22 cellular contexts compared by ENCODE assay signal in genomic region chr15:87902772-87903388, GRCh38.
DNase-seq lines count a peak whose midpoint lies in the region; ATAC-seq, FAIRE-seq and TF ChIP-seq lines count a peak whose summit lies in the region.
"Had no signal": no experiment of that assay in that cellular context is flagged by ENCODE, and none has a peak within 500 bp of the region (broad histone marks: within the 10 kb centered on the region; RNA-seq: fewer than 3 reads in every experiment).

No MANE protein-coding gene starts in this region.

- intact Hi-C loops in right cardiac atrium (cut with DNase I) (no loop called here), Right ventricle myocardium inferior (cut with DNase I) (no loop called here), K562 (cut with micrococcal nuclease) (no loop called here), aorta (cut with DNase I) (loop anchor here (5.0 to 10.0 kb wide), 3 partner anchors 79 to 352 kb away; partner anchors contain the start of gene NTRK3 (in 1 of the 2))
- intact Hi-C loops in naive thymus-derived CD4-positive, alpha-beta T cell (cut with micrococcal nuclease), result no loop called here

- no peaks in the 10 kb centered on the region for H3K4me1 Mint-ChIP-seq in naive thymus-derived CD4-positive, alpha-beta T cell
- H3K4me1 Mint-ChIP-seq: T-helper 17 cell had no signal

- no peak overlapping the region for H3K27ac ChIP-seq in right cardiac atrium (ENCODE audit: low read length)
- H3K27ac ChIP-seq in K562 (ENCODE audit: extremely low read depth, low read depth, low read length), result no peak overlapping the region
- no peak overlapping the region for H3K27ac ChIP-seq in naive thymus-derived CD4-positive, alpha-beta T cell (ENCODE audit: low read depth, low read length)
- peak overlapping the region; percentile 22 to 73 for H3K27ac ChIP-seq in aorta (ENCODE audit: low read depth in 1 of 2, low read length in 2 of 2)

- no peaks in the 10 kb centered on the region for H3K9me3 ChIP-seq in right cardiac atrium (ENCODE audit: control insufficient read depth, low read length)
- no peaks in the 10 kb centered on the region for H3K9me3 ChIP-seq in K562 (replicated peaks; ENCODE audit: control insufficient read depth, insufficient read depth, low read depth, low read length)
- H3K9me3 ChIP-seq in naive thymus-derived CD4-positive, alpha-beta T cell (ENCODE audit: control insufficient read depth in 2 of 3, low read length in 3 of 3), result no peaks in the 10 kb centered on the region
- H3K9me3 ChIP-seq in aorta (ENCODE audit: control insufficient read depth, low read length), result no peaks in the 10 kb centered on the region
- H3K9me3 ChIP-seq: BLaER1 treated with 17β-estradiol and CSF1 and Interleukin-3, amounts not matched to agents 10 nM and 100 nM; heart left ventricle; mucosa of descending colon; uterus had no signal

- no peaks in the 10 kb centered on the region for H3K9me1 ChIP-seq in K562 (ENCODE audit: control insufficient read depth, insufficient read depth, low read length)

- H2AFZ ChIP-seq in K562 (ENCODE audit: low read depth, low read length), result no peak overlapping the region

- H3K9ac ChIP-seq in K562 (ENCODE audit: insufficient read depth in 1 of 2, low read depth in 2 of 2, low read length in 2 of 2), result no peak overlapping the region
- H3K9ac ChIP-seq: BLaER1 treated with 17β-estradiol and CSF1 and Interleukin-3, amounts not matched to agents 10 nM and 100 nM had no signal

- H3K4me3 ChIP-seq in right cardiac atrium (ENCODE audit: low read length) (no peak overlapping the region), K562 (no peak overlapping the region), aorta (ENCODE audit: low read length in 2 of 2) (no peak overlapping the region)
- H3K4me3 ChIP-seq in naive thymus-derived CD4-positive, alpha-beta T cell (ENCODE audit: low read length), result no peak overlapping the region
- H3K4me3 ChIP-seq: BLaER1 treated with 17β-estradiol and CSF1 and Interleukin-3, amounts not matched to agents 10 nM and 100 nM; heart left ventricle; mucosa of descending colon; uterus had no signal

- in situ Hi-C loops in K562 (cut with MboI), result no loop called here

- H3K4me3 Mint-ChIP-seq in naive thymus-derived CD4-positive, alpha-beta T cell, result no peak overlapping the region
- H3K4me3 Mint-ChIP-seq: T-helper 17 cell had no signal

- ATAC-seq in right cardiac atrium (peak; percentile 36 to 42), Right ventricle myocardium inferior (no peak), K562 (no peak), aorta (ENCODE audit: low FRiP score) (peak; percentile 87), HG03196 (IDR thresholded peaks at IDR 0.05; ENCODE audit: unreplicated experiment) (no peak)
- peak; percentile 58 for ATAC-seq in naive thymus-derived CD4-positive, alpha-beta T cell
- ATAC-seq: mucosa of descending colon, T-helper 17 cell had no signal

- peaks cover 0 to 6% (median 0%) of the 10 kb centered on the region in 5 donors for H3K27me3 Mint-ChIP-seq in naive thymus-derived CD4-positive, alpha-beta T cell

- no peak overlapping the region for H3K4me2 ChIP-seq in K562 (ENCODE audit: insufficient read depth, low read length)

- no peaks in the 10 kb centered on the region for H3K4me1 ChIP-seq in right cardiac atrium (ENCODE audit: control insufficient read depth, insufficient read depth, low read length)
- no peaks in the 10 kb centered on the region for H3K4me1 ChIP-seq in K562 (replicated peaks in 1 of 2; ENCODE audit: control insufficient read depth in 2 of 2, insufficient read depth in 2 of 2, low read length in 2 of 2)
- H3K4me1 ChIP-seq in naive thymus-derived CD4-positive, alpha-beta T cell (ENCODE audit: control insufficient read depth in 2 of 2, insufficient read depth in 2 of 2, low read length in 2 of 2), result no peaks in the 10 kb centered on the region
- no peaks in the 10 kb centered on the region for H3K4me1 ChIP-seq in aorta (ENCODE audit: control insufficient read depth in 1 of 2, insufficient read depth in 2 of 2, low read length in 2 of 2)
- H3K4me1 ChIP-seq: heart left ventricle, uterus had no signal

- no TSS peak for BruUV-seq in K562 (replicated peaks; lab: Mats Ljungman, UMichigan)

- H3K27me3 ChIP-seq in right cardiac atrium (ENCODE audit: control insufficient read depth, insufficient read depth) (no peaks in the 10 kb centered on the region), K562 (ENCODE audit: control insufficient read depth in 2 of 2, insufficient read depth in 2 of 2, low read length in 2 of 2) (no peaks in the 10 kb centered on the region), aorta (ENCODE audit: control insufficient read depth in 1 of 2, insufficient read depth in 2 of 2, low read length in 1 of 2) (no peaks in the 10 kb centered on the region)
- H3K27me3 ChIP-seq in naive thymus-derived CD4-positive, alpha-beta T cell (ENCODE audit: control insufficient read depth in 2 of 2, insufficient read depth in 2 of 2, low read length in 2 of 2), result no peaks in the 10 kb centered on the region
- H3K27me3 ChIP-seq: BLaER1 treated with 17β-estradiol and CSF1 and Interleukin-3, amounts not matched to agents 10 nM and 100 nM; heart left ventricle; uterus had no signal

- TF ChIP-seq RAD21 in K562 (CRISPR knock-in tag; conservative IDR thresholded peaks at IDR 0.05 in 1 of 2, IDR thresholded peaks at IDR 0.05 in 1 of 2), result no peak

- POLR2A ChIA-PET in K562 (lab: Yijun Ruan, JAX), result interaction anchor here (0.7 kb wide), 1 partner anchor 33 kb away, joined by 3 read pairs; no protein-coding TSS in a partner anchor
- POLR2A ChIA-PET in naive thymus-derived CD4-positive, alpha-beta T cell (lab: Charles Lee), result no interaction called here

- H3K79me2 ChIP-seq in K562 (ENCODE audit: control insufficient read depth, insufficient read depth, low read length), result no peaks in the 10 kb centered on the region

- no peaks in the 10 kb centered on the region for H4K20me1 ChIP-seq in K562 (replicated peaks; ENCODE audit: control insufficient read depth, insufficient read depth, low read length)
- H4K20me1 ChIP-seq: BLaER1 treated with 17β-estradiol and CSF1 and Interleukin-3, amounts not matched to agents 10 nM and 100 nM had no signal

- DNase-seq in right cardiac atrium, result no peak
- no peak for DNase-seq in Right ventricle myocardium inferior (ENCODE audit: missing footprints)
- peak in 1 of 4 experiments; percentile 3 for DNase-seq in K562 (ENCODE audit: extremely low read depth in 1 of 4, low spot score in 3 of 4)
- DNase-seq in naive thymus-derived CD4-positive, alpha-beta T cell, result no peak
- peak; percentile 80 to 84 for DNase-seq in aorta
- DNase-seq in kidney glomerular epithelial cell (lab: John Stamatoyannopoulos, UW), result no peak
- no peak for DNase-seq in OCI-M2 (lab: John Stamatoyannopoulos, UW; ENCODE audit: unreplicated experiment)
- DNase-seq: activated CD4-positive, alpha-beta T cell treated with anti-CD3 and anti-CD28 coated beads for 4 hours; activated CD8-positive, alpha-beta memory T cell treated with anti-CD3 and anti-CD28 coated beads, Interleukin-2, amount 50 U/mL, for 48 hours; activated naive CD4-positive, alpha-beta T cell treated with Interleukin-2 at 50 U/mL for 16 hours; dermis blood vessel endothelial cell; DMS53; mucosa of descending colon; NCI-H82; T-helper 17 cell had no signal

- TF ChIP-seq POLR2A in K562 (conservative IDR thresholded peaks at IDR 0.05), result no peak

- H3K36me3 ChIP-seq in K562 (ENCODE audit: control insufficient read depth, insufficient read depth, low read length) (no peaks in the 10 kb centered on the region), aorta (ENCODE audit: control insufficient read depth in 1 of 2, insufficient read depth in 2 of 2, low read length in 1 of 2) (no peaks in the 10 kb centered on the region)
- H3K36me3 ChIP-seq in naive thymus-derived CD4-positive, alpha-beta T cell (ENCODE audit: control insufficient read depth in 2 of 3, insufficient read depth in 3 of 3, low read length in 3 of 3), result no peaks in the 10 kb centered on the region
- H3K36me3 ChIP-seq: BLaER1 treated with 17β-estradiol and CSF1 and Interleukin-3, amounts not matched to agents 10 nM and 100 nM; heart left ventricle; uterus had no signal

- TF ChIP-seq CTCF in K562 (IDR thresholded peaks at IDR 0.05 in 2 of 3, conservative IDR thresholded peaks at IDR 0.05 in 1 of 3; ENCODE audit: insufficient read depth in 2 of 3, low read depth in 1 of 3, low read length in 3 of 3), result no peak

- H3K9me3 Mint-ChIP-seq in naive thymus-derived CD4-positive, alpha-beta T cell, result peaks cover 0 to 2% (median 0%) of the 10 kb centered on the region in 11 donors

- 80% methylated on average over 10 of the region's 10 CpGs for WGBS in right cardiac atrium
- 3% methylated on average over 10 of the region's 10 CpGs for WGBS in K562 (ENCODE audit: insufficient coverage, low coverage, missing lambda C conversion rate)
- WGBS in aorta, 2 donors, result 8% methylated on average over 10 of the region's 10 CpGs

- no peak for FAIRE-seq in K562 (lab: Jason Lieb, UNC)
- FAIRE-seq: GM18507, GM19239, keratinocyte had no signal

- no peak overlapping the region for H3K27ac Mint-ChIP-seq in naive thymus-derived CD4-positive, alpha-beta T cell
- H3K27ac Mint-ChIP-seq: T-helper 17 cell had no signal

- no peak for TF ChIP-seq EP300 in K562 (IDR thresholded peaks at IDR 0.05; ENCODE audit: low read length)

- CTCF ChIA-PET in K562 (lab: Yijun Ruan, JAX; ENCODE audit: low intra/inter-chr PET ratio), result no interaction called here
- CTCF ChIA-PET in naive thymus-derived CD4-positive, alpha-beta T cell (lab: Charles Lee), result interaction anchor here (0.6 kb wide), 1 partner anchor 1287 kb away, joined by 3 read pairs; no protein-coding TSS in a partner anchor

- H3K36me3 Mint-ChIP-seq in naive thymus-derived CD4-positive, alpha-beta T cell, result no peaks in the 10 kb centered on the region

TF ChIP-seq in K562, 482 proteins besides CTCF, POLR2A, EP300 and RAD21:
- no peak for TF ChIP-seq ZEB2 (IDR thresholded peaks at IDR 0.05)
- peak; percentile 45; the same call in 1 of the 2 replicates for TF ChIP-seq NFE2 (IDR thresholded peaks at IDR 0.05; ENCODE audit: low read depth)
- TF ChIP-seq FOSL1 (tag; conservative IDR thresholded peaks at IDR 0.05), result peak; percentile 76
- peak; percentile 45; the same call in 1 of the 2 replicates for TF ChIP-seq BHLHE40 (IDR thresholded peaks at IDR 0.05; ENCODE audit: low read length)
TF ChIP-seq in K562: peak in this region for 3.

Comparison
In these comparisons a context has a peak if more than half of its experiments do, and no peak if none do; other contexts are left out.
1. ATAC-seq: peak in right cardiac atrium (2 of 2), naive thymus-derived CD4-positive, alpha-beta T cell (single experiment) and aorta (single experiment); none in Right ventricle myocardium inferior (single experiment), K562 (single experiment) and HG03196 (single experiment).
2. DNase-seq: peak in aorta (2 of 2); none in right cardiac atrium (0 of 3), Right ventricle myocardium inferior (single experiment), naive thymus-derived CD4-positive, alpha-beta T cell (0 of 9), kidney glomerular epithelial cell (single experiment) and OCI-M2 (single experiment).
3. H3K27ac ChIP-seq: peak in aorta (2 of 2); none in right cardiac atrium (single experiment), K562 (single experiment) and naive thymus-derived CD4-positive, alpha-beta T cell (single experiment).
4. intact Hi-C loops: an anchor here in aorta (5.0 to 10.0 kb wide); none called in right cardiac atrium, Right ventricle myocardium inferior, K562 and naive thymus-derived CD4-positive, alpha-beta T cell.